In genomic region chr14:21993837-21994236, GRCh38 we compare ENCODE assay signal across 14 cellular contexts.
DNase-seq lines count a peak whose midpoint lies in the region; ATAC-seq, FAIRE-seq and TF ChIP-seq lines count a peak whose summit lies in the region.
"Had no signal": no experiment of that assay in that cellular context is flagged by ENCODE, and none has a peak within 500 bp of the region (broad histone marks: within the 10 kb centered on the region; RNA-seq: fewer than 3 reads in every experiment).

No MANE protein-coding gene starts in this region.

- peak overlapping the region; percentile 62 for H3K27ac Mint-ChIP-seq in T-helper 1 cell treated with Interleukin-12 subunit alpha and Interleukin-12 subunit beta and Interleukin-4 antibody, amounts not matched to agents 30 μg/mL and 1 μg/mL, for 36 hours
- H3K27ac Mint-ChIP-seq in activated naive CD4-positive, alpha-beta T cell treated with anti-CD3 and anti-CD28 coated beads for 36 hours = peak overlapping the region; percentile 82
- no peak overlapping the region for H3K27ac Mint-ChIP-seq in activated naive CD4-positive, alpha-beta T cell treated with anti-CD3 and anti-CD28 coated beads, Interleukin-2, amount 10 ng/mL, durations not matched to agents 7 days and 5 days
- H3K27ac Mint-ChIP-seq in activated T-helper 1 cell treated with anti-CD3 and anti-CD28 coated beads, Interleukin-12 subunit alpha, Interleukin-12 subunit beta, Interleukin-2, Interleukin-4 antibody, amounts not matched to agents 30 ng/mL and 10 ng/mL and 1 ng/mL, durations not matched to agents 14 hours and 24 hours and 36 hours = no peak overlapping the region
- H3K27ac Mint-ChIP-seq: CD14-positive monocyte, GM23338 had no signal

- CTCF ChIA-PET in activated naive CD4-positive, alpha-beta T cell treated with anti-CD3 and anti-CD28 coated beads for 36 hours (lab: Charles Lee) = interaction anchor here (1.6 to 1.9 kb wide), 2 partner anchors 10 to 16 kb away, joined by 6 to 8 read pairs; no protein-coding TSS in a partner anchor
- CTCF ChIA-PET in activated naive CD4-positive, alpha-beta T cell treated with anti-CD3 and anti-CD28 coated beads, Interleukin-2, amount 10 ng/mL, durations not matched to agents 7 days and 5 days (lab: Charles Lee) = no interaction called here

- H3K4me3 Mint-ChIP-seq in T-helper 1 cell treated with Interleukin-12 subunit alpha and Interleukin-12 subunit beta and Interleukin-4 antibody, amounts not matched to agents 30 μg/mL and 1 μg/mL, for 36 hours = no peak overlapping the region
- H3K4me3 Mint-ChIP-seq in activated naive CD4-positive, alpha-beta T cell treated with anti-CD3 and anti-CD28 coated beads for 36 hours = peak overlapping the region; percentile 38
- no peak overlapping the region for H3K4me3 Mint-ChIP-seq in activated naive CD4-positive, alpha-beta T cell treated with anti-CD3 and anti-CD28 coated beads, Interleukin-2, amount 10 ng/mL, durations not matched to agents 7 days and 5 days
- H3K4me3 Mint-ChIP-seq in activated T-helper 1 cell treated with anti-CD3 and anti-CD28 coated beads, Interleukin-12 subunit alpha, Interleukin-12 subunit beta, Interleukin-2, Interleukin-4 antibody, amounts not matched to agents 30 ng/mL and 10 ng/mL and 1 ng/mL, durations not matched to agents 14 hours and 24 hours and 36 hours = peak overlapping the region; percentile 39
- H3K4me3 Mint-ChIP-seq: CD14-positive monocyte, GM23338 had no signal

- no peaks in the 10 kb centered on the region for H3K36me3 Mint-ChIP-seq in T-helper 1 cell treated with Interleukin-12 subunit alpha and Interleukin-12 subunit beta and Interleukin-4 antibody, amounts not matched to agents 30 μg/mL and 1 μg/mL, for 36 hours (ENCODE audit: low read depth)
- H3K36me3 Mint-ChIP-seq in activated naive CD4-positive, alpha-beta T cell treated with anti-CD3 and anti-CD28 coated beads for 36 hours (ENCODE audit: low read depth) = peaks cover 8% of the 10 kb centered on the region
- H3K36me3 Mint-ChIP-seq in activated naive CD4-positive, alpha-beta T cell treated with anti-CD3 and anti-CD28 coated beads, Interleukin-2, amount 10 ng/mL, durations not matched to agents 7 days and 5 days = peaks cover 4% of the 10 kb centered on the region
- no peaks in the 10 kb centered on the region for H3K36me3 Mint-ChIP-seq in activated T-helper 1 cell treated with anti-CD3 and anti-CD28 coated beads, Interleukin-12 subunit alpha, Interleukin-12 subunit beta, Interleukin-2, Interleukin-4 antibody, amounts not matched to agents 30 ng/mL and 10 ng/mL and 1 ng/mL, durations not matched to agents 14 hours and 24 hours and 36 hours (ENCODE audit: low read depth)
- H3K36me3 Mint-ChIP-seq: CD14-positive monocyte had no signal

- no peak for ATAC-seq in HG03432 (IDR thresholded peaks at IDR 0.05; ENCODE audit: unreplicated experiment)
- ATAC-seq: GM23338 had no signal

- peaks cover 30% of the 10 kb centered on the region for H3K4me1 Mint-ChIP-seq in T-helper 1 cell treated with Interleukin-12 subunit alpha and Interleukin-12 subunit beta and Interleukin-4 antibody, amounts not matched to agents 30 μg/mL and 1 μg/mL, for 36 hours (ENCODE audit: low read depth)
- peaks cover 35% of the 10 kb centered on the region for H3K4me1 Mint-ChIP-seq in activated naive CD4-positive, alpha-beta T cell treated with anti-CD3 and anti-CD28 coated beads for 36 hours (ENCODE audit: low read depth)
- peaks cover 39% of the 10 kb centered on the region for H3K4me1 Mint-ChIP-seq in activated naive CD4-positive, alpha-beta T cell treated with anti-CD3 and anti-CD28 coated beads, Interleukin-2, amount 10 ng/mL, durations not matched to agents 7 days and 5 days
- peaks cover 23% of the 10 kb centered on the region for H3K4me1 Mint-ChIP-seq in activated T-helper 1 cell treated with anti-CD3 and anti-CD28 coated beads, Interleukin-12 subunit alpha, Interleukin-12 subunit beta, Interleukin-2, Interleukin-4 antibody, amounts not matched to agents 30 ng/mL and 10 ng/mL and 1 ng/mL, durations not matched to agents 14 hours and 24 hours and 36 hours (ENCODE audit: low read depth)

- in situ Hi-C loops in GM13977 (cut with MboI; ENCODE audit: low pct_unique_long_range_greater_than_20kb, low sequenced_read_pairs, unreplicated experiment) = no loop called here

- peak; percentile 56 for FAIRE-seq in frontal cortex (lab: Jason Lieb, UNC)
- FAIRE-seq: GM18507 had no signal

- intact Hi-C loops in activated naive CD4-positive, alpha-beta T cell treated with anti-CD3 and anti-CD28 coated beads for 36 hours (cut with micrococcal nuclease) = loop anchor here (10.0 kb wide), 2 partner anchors 501 to 861 kb away; no protein-coding TSS in a partner anchor
- intact Hi-C loops in activated T-helper 1 cell treated with anti-CD3 and anti-CD28 coated beads, Interleukin-12 subunit alpha, Interleukin-12 subunit beta, Interleukin-2, Interleukin-4 antibody, amounts not matched to agents 30 ng/mL and 10 ng/mL and 1 ng/mL, durations not matched to agents 14 hours and 24 hours and 36 hours (cut with micrococcal nuclease) = loop anchor here (5.0 to 10.0 kb wide), 2 partner anchors 513 to 861 kb away; no protein-coding TSS in a partner anchor

- DNase-seq in T-helper 1 cell = no peak
- no peak for DNase-seq in activated naive CD4-positive, alpha-beta T cell treated with anti-CD3 and anti-CD28 coated beads for 36 hours
- DNase-seq in activated naive CD4-positive, alpha-beta T cell treated with anti-CD3 and anti-CD28 coated beads, Interleukin-2, amount 10 ng/mL, durations not matched to agents 7 days and 5 days = no peak
- no peak for DNase-seq in activated T-helper 1 cell treated with anti-CD3 and anti-CD28 coated beads, Interleukin-12 subunit alpha, Interleukin-12 subunit beta, Interleukin-2, Interleukin-4 antibody, amounts not matched to agents 30 ng/mL and 10 ng/mL and 1 ng/mL, durations not matched to agents 14 hours and 24 hours and 36 hours (ENCODE audit: low spot score)
- DNase-seq in frontal cortex (ENCODE audit: low spot score in 2 of 2) = no peak
- DNase-seq in GM13977 (ENCODE audit: low spot score) = no peak
- DNase-seq: Calu3, DMS 273 treated with DMSO at 0.1 percent for 48 hours, H7 had no signal

- H3K9me3 Mint-ChIP-seq in T-helper 1 cell treated with Interleukin-12 subunit alpha and Interleukin-12 subunit beta and Interleukin-4 antibody, amounts not matched to agents 30 μg/mL and 1 μg/mL, for 36 hours = no peaks in the 10 kb centered on the region
- H3K9me3 Mint-ChIP-seq in activated naive CD4-positive, alpha-beta T cell treated with anti-CD3 and anti-CD28 coated beads for 36 hours = no peaks in the 10 kb centered on the region
- H3K9me3 Mint-ChIP-seq in activated naive CD4-positive, alpha-beta T cell treated with anti-CD3 and anti-CD28 coated beads, Interleukin-2, amount 10 ng/mL, durations not matched to agents 7 days and 5 days = no peaks in the 10 kb centered on the region
- no peaks in the 10 kb centered on the region for H3K9me3 Mint-ChIP-seq in activated T-helper 1 cell treated with anti-CD3 and anti-CD28 coated beads, Interleukin-12 subunit alpha, Interleukin-12 subunit beta, Interleukin-2, Interleukin-4 antibody, amounts not matched to agents 30 ng/mL and 10 ng/mL and 1 ng/mL, durations not matched to agents 14 hours and 24 hours and 36 hours
- H3K9me3 Mint-ChIP-seq: CD14-positive monocyte, GM23338 had no signal

- TF ChIP-seq CTCF in GM13977 (IDR thresholded peaks at IDR 0.05; ENCODE audit: extremely low read depth, insufficient read depth, missing control alignments) = no peak

- peaks cover 6% of the 10 kb centered on the region for H3K27me3 Mint-ChIP-seq in T-helper 1 cell treated with Interleukin-12 subunit alpha and Interleukin-12 subunit beta and Interleukin-4 antibody, amounts not matched to agents 30 μg/mL and 1 μg/mL, for 36 hours (ENCODE audit: low read depth)
- H3K27me3 Mint-ChIP-seq in activated naive CD4-positive, alpha-beta T cell treated with anti-CD3 and anti-CD28 coated beads for 36 hours (ENCODE audit: low read depth) = no peaks in the 10 kb centered on the region
- H3K27me3 Mint-ChIP-seq in activated naive CD4-positive, alpha-beta T cell treated with anti-CD3 and anti-CD28 coated beads, Interleukin-2, amount 10 ng/mL, durations not matched to agents 7 days and 5 days = peaks cover 10% of the 10 kb centered on the region
- H3K27me3 Mint-ChIP-seq in activated T-helper 1 cell treated with anti-CD3 and anti-CD28 coated beads, Interleukin-12 subunit alpha, Interleukin-12 subunit beta, Interleukin-2, Interleukin-4 antibody, amounts not matched to agents 30 ng/mL and 10 ng/mL and 1 ng/mL, durations not matched to agents 14 hours and 24 hours and 36 hours (ENCODE audit: insufficient read depth) = no peaks in the 10 kb centered on the region

Comparison
In these comparisons a context has a peak if more than half of its experiments do, and no peak if none do; other contexts are left out.
1. H3K27ac Mint-ChIP-seq: peak in T-helper 1 cell treated with Interleukin-12 subunit alpha and Interleukin-12 subunit beta and Interleukin-4 antibody, amounts not matched to agents 30 μg/mL and 1 μg/mL, for 36 hours (single experiment) and activated naive CD4-positive, alpha-beta T cell treated with anti-CD3 and anti-CD28 coated beads for 36 hours (single experiment); none in activated naive CD4-positive, alpha-beta T cell treated with anti-CD3 and anti-CD28 coated beads, Interleukin-2, amount 10 ng/mL, durations not matched to agents 7 days and 5 days (single experiment) and activated T-helper 1 cell treated with anti-CD3 and anti-CD28 coated beads, Interleukin-12 subunit alpha, Interleukin-12 subunit beta, Interleukin-2, Interleukin-4 antibody, amounts not matched to agents 30 ng/mL and 10 ng/mL and 1 ng/mL, durations not matched to agents 14 hours and 24 hours and 36 hours (single experiment).
2. H3K4me3 Mint-ChIP-seq: peak in activated naive CD4-positive, alpha-beta T cell treated with anti-CD3 and anti-CD28 coated beads for 36 hours (single experiment) and activated T-helper 1 cell treated with anti-CD3 and anti-CD28 coated beads, Interleukin-12 subunit alpha, Interleukin-12 subunit beta, Interleukin-2, Interleukin-4 antibody, amounts not matched to agents 30 ng/mL and 10 ng/mL and 1 ng/mL, durations not matched to agents 14 hours and 24 hours and 36 hours (single experiment); none in T-helper 1 cell treated with Interleukin-12 subunit alpha and Interleukin-12 subunit beta and Interleukin-4 antibody, amounts not matched to agents 30 μg/mL and 1 μg/mL, for 36 hours (single experiment) and activated naive CD4-positive, alpha-beta T cell treated with anti-CD3 and anti-CD28 coated beads, Interleukin-2, amount 10 ng/mL, durations not matched to agents 7 days and 5 days (single experiment).